23 cellular contexts compared by ENCODE assay signal in genomic region chr6:166828397-166829002, GRCh38.
"Had no signal": no experiment of that assay in that cellular context is flagged by ENCODE, and none has a peak within 500 bp of the region (broad histone marks: within the 10 kb centered on the region; RNA-seq: fewer than 3 reads in every experiment).

No MANE protein-coding gene starts in this region.

- H3K36me3 Mint-ChIP-seq: natural killer cell treated with Interleukin-12 subunit alpha and Interleukin-12 subunit beta and Interleukin-15 and Interleukin-18, amount 100 ng/mL, for 72 hours; type B pancreatic cell had no signal

- H3K27ac Mint-ChIP-seq: naive thymus-derived CD4-positive, alpha-beta T cell; natural killer cell treated with Interleukin-12 subunit alpha and Interleukin-12 subunit beta and Interleukin-15 and Interleukin-18, amount 100 ng/mL, for 72 hours; progenitor cell of endocrine pancreas; stimulated activated naive CD8-positive, alpha-beta T cell treated with anti-CD3 and anti-CD28 coated beads, Interleukin-15, Interleukin-2, amounts not matched to agents 100 ng/mL and 50 ng/mL, for 24 hours; type B pancreatic cell had no signal

- DNase-seq: islet precursor cell; left ventricle myocardium inferior; midbrain; mucosa of descending colon; naive thymus-derived CD4-positive, alpha-beta T cell; ovary; stimulated activated CD4-positive, alpha-beta T cell treated with anti-CD3 and anti-CD28 coated beads, Interleukin-12 subunit alpha, Interleukin-12 subunit beta, amount 100 ng/mL, for 4 hours; stimulated activated CD4-positive, alpha-beta T cell treated with anti-CD3 and anti-CD28 coated beads, Interleukin-15, amount 100 ng/mL, for 24 hours; stimulated activated CD4-positive, alpha-beta T cell treated with anti-CD3 and anti-CD28 coated beads, Interleukin-2, amount 100 ng/mL, for 24 hours; stimulated activated CD4-positive, alpha-beta T cell treated with anti-CD3 and anti-CD28 coated beads, Interleukin-4, amount 100 ng/mL, for 1 hour; stimulated activated naive CD4-positive, alpha-beta T cell; tibial artery; uterus had no signal

- H3K27me3 ChIP-seq: ovary, right atrium auricular region, suprapubic skin, uterus had no signal

- H3K27ac ChIP-seq: left ventricle myocardium inferior, ovary, right atrium auricular region, skin epidermis, suprapubic skin, thoracic aorta, tibial artery, uterus had no signal

- ATAC-seq: mucosa of descending colon; naive thymus-derived CD4-positive, alpha-beta T cell; natural killer cell treated with Interleukin-12 subunit alpha and Interleukin-12 subunit beta and Interleukin-15 and Interleukin-18, amount 100 ng/mL, for 72 hours; sciatic nerve had no signal

- H3K9me3 ChIP-seq: left ventricle myocardium inferior, mucosa of descending colon, ovary, right atrium auricular region, suprapubic skin, thoracic aorta, tibial artery, uterus had no signal

- H3K9me3 Mint-ChIP-seq: naive thymus-derived CD4-positive, alpha-beta T cell; natural killer cell treated with Interleukin-12 subunit alpha and Interleukin-12 subunit beta and Interleukin-15 and Interleukin-18, amount 100 ng/mL, for 72 hours; stimulated activated naive CD8-positive, alpha-beta T cell treated with anti-CD3 and anti-CD28 coated beads, Interleukin-15, Interleukin-2, amounts not matched to agents 100 ng/mL and 50 ng/mL, for 24 hours; type B pancreatic cell had no signal

- H3K4me3 ChIP-seq: left ventricle myocardium inferior, lung, mucosa of descending colon, ovary, right atrium auricular region, skin epidermis, suprapubic skin, thoracic aorta, tibial artery, uterus had no signal

- H3K36me3 ChIP-seq: left ventricle myocardium inferior, ovary, right atrium auricular region, suprapubic skin, thoracic aorta, tibial artery, uterus had no signal

- H3K4me3 Mint-ChIP-seq: naive thymus-derived CD4-positive, alpha-beta T cell; natural killer cell treated with Interleukin-12 subunit alpha and Interleukin-12 subunit beta and Interleukin-15 and Interleukin-18, amount 100 ng/mL, for 72 hours; stimulated activated naive CD8-positive, alpha-beta T cell treated with anti-CD3 and anti-CD28 coated beads, Interleukin-15, Interleukin-2, amounts not matched to agents 100 ng/mL and 50 ng/mL, for 24 hours; type B pancreatic cell had no signal

- H3K27me3 Mint-ChIP-seq: naive thymus-derived CD4-positive, alpha-beta T cell; stimulated activated naive CD8-positive, alpha-beta T cell treated with anti-CD3 and anti-CD28 coated beads, Interleukin-15, Interleukin-2, amounts not matched to agents 100 ng/mL and 50 ng/mL, for 24 hours; type B pancreatic cell had no signal

- H3K4me1 ChIP-seq: right atrium auricular region, suprapubic skin, uterus had no signal
